Comparison of ENCODE assay signal across 10 cellular contexts in genomic region chr17:6279659-6280058, GRCh38.
A peak's percentile ranks its signal among the peaks of the same experiment; 100 is the strongest.
DNase-seq lines count a peak whose midpoint lies in the region; ATAC-seq and TF ChIP-seq lines count a peak whose summit lies in the region.
"Had no signal": no experiment of that assay in that cellular context is flagged by ENCODE, and none has a peak within 500 bp of the region (broad histone marks: within the 10 kb centered on the region; RNA-seq: fewer than 3 reads in every experiment).

No MANE protein-coding gene starts in this region.

- H2AFZ ChIP-seq in HCT116 (ENCODE audit: low read depth, low read length, poor library complexity, severe bottlenecking): no peak overlapping the region
- H2AFZ ChIP-seq in hepatocyte: no peak overlapping the region

- H3K36me3 Mint-ChIP-seq in naive thymus-derived CD4-positive, alpha-beta T cell: peaks cover 0 to 3% (median 0%) of the 10 kb centered on the region in 5 donors

- H3K79me2 ChIP-seq in HCT116 (ENCODE audit: insufficient read depth, low read length) (no peaks in the 10 kb centered on the region), hepatocyte (no peaks in the 10 kb centered on the region)

- intact Hi-C loops in HCT116 (cut with micrococcal nuclease): loop anchor here (1.0 to 10.0 kb wide), 3 partner anchors 134 to 687 kb away; no protein-coding TSS in a partner anchor
- intact Hi-C loops in naive thymus-derived CD4-positive, alpha-beta T cell (cut with micrococcal nuclease): no loop called here

- CTCF ChIA-PET in HCT116 (lab: Charles Lee): interaction anchor here (0.6 to 0.8 kb wide), 3 partner anchors 486 to 904 kb away, joined by 3 to 4 read pairs (median 4); no protein-coding TSS in a partner anchor
- CTCF ChIA-PET in naive thymus-derived CD4-positive, alpha-beta T cell (lab: Charles Lee): no interaction called here

- H3K4me1 Mint-ChIP-seq in naive thymus-derived CD4-positive, alpha-beta T cell: no peaks in the 10 kb centered on the region

- no peak overlapping the region for H3K9ac ChIP-seq in HCT116 (ENCODE audit: low read length)

- in situ Hi-C loops in ACHN (cut with HindIII; ENCODE audit: low pct_ligation_motif_present, low pct_unique_long_range_greater_than_20kb, low sequenced_read_pairs): no loop called here

- POLR2A ChIA-PET in HCT116 (lab: Charles Lee): no interaction called here
- POLR2A ChIA-PET in naive thymus-derived CD4-positive, alpha-beta T cell (lab: Charles Lee): no interaction called here

- H3K4me3 ChIP-seq in HCT116 (replicated peaks in 1 of 2; ENCODE audit: low read depth in 1 of 2, low read length in 2 of 2): no peak overlapping the region
- no peak overlapping the region for H3K4me3 ChIP-seq in hepatocyte
- H3K4me3 ChIP-seq in naive thymus-derived CD4-positive, alpha-beta T cell (ENCODE audit: low read length): no peak overlapping the region
- H3K4me3 ChIP-seq: SK-N-MC had no signal

- no peak overlapping the region for H3K27ac Mint-ChIP-seq in naive thymus-derived CD4-positive, alpha-beta T cell
- H3K27ac Mint-ChIP-seq: activated T-helper 2 cell treated with anti-CD3 and anti-CD28 coated beads, Interferon-gamma antibody, Interleukin-2, Interleukin-4, amounts not matched to agents 10 μg/mL and 5 μg/mL and 100 μg/mL, durations not matched to agents 14 hours and 24 hours and 36 hours had no signal

- peaks cover 4 to 45% (median 13%) of the 10 kb centered on the region in 5 donors for H3K27me3 Mint-ChIP-seq in naive thymus-derived CD4-positive, alpha-beta T cell

- no TSS peak for BruUV-seq in HCT116 (replicated peaks; lab: Mats Ljungman, UMichigan)

- H3K4me1 ChIP-seq in HCT116 (ENCODE audit: control insufficient read depth in 1 of 2, insufficient read depth in 2 of 2, low read length in 2 of 2) (no peaks in the 10 kb centered on the region), hepatocyte (ENCODE audit: insufficient read depth) (no peaks in the 10 kb centered on the region)
- H3K4me1 ChIP-seq in naive thymus-derived CD4-positive, alpha-beta T cell (ENCODE audit: control insufficient read depth in 2 of 2, insufficient read depth in 2 of 2, low read length in 2 of 2): no peaks in the 10 kb centered on the region

- peaks cover 0 to 2% (median 0%) of the 10 kb centered on the region in 11 donors for H3K9me3 Mint-ChIP-seq in naive thymus-derived CD4-positive, alpha-beta T cell
- H3K9me3 Mint-ChIP-seq: activated T-helper 2 cell treated with anti-CD3 and anti-CD28 coated beads, Interferon-gamma antibody, Interleukin-2, Interleukin-4, amounts not matched to agents 10 μg/mL and 5 μg/mL and 100 μg/mL, durations not matched to agents 14 hours and 24 hours and 36 hours had no signal

- H3K4me3 Mint-ChIP-seq in naive thymus-derived CD4-positive, alpha-beta T cell: no peak overlapping the region

- TF ChIP-seq POLR2A in HCT116 (IDR thresholded peaks at IDR 0.05; ENCODE audit: borderline replicate concordance, extremely low read depth, insufficient read depth, insufficient read length): no peak

- H3K9me3 ChIP-seq in HCT116 (ENCODE audit: control insufficient read depth in 1 of 2, insufficient read depth in 1 of 2, low read depth in 1 of 2, low read length in 2 of 2): no peaks in the 10 kb centered on the region
- H3K9me3 ChIP-seq in hepatocyte (ENCODE audit: low read depth): no peaks in the 10 kb centered on the region
- no peaks in the 10 kb centered on the region for H3K9me3 ChIP-seq in naive thymus-derived CD4-positive, alpha-beta T cell (ENCODE audit: control insufficient read depth in 2 of 3, low read length in 3 of 3)

- H3K36me3 ChIP-seq in HCT116 (ENCODE audit: control insufficient read depth in 1 of 2, insufficient read depth in 2 of 2, low read length in 2 of 2): no peaks in the 10 kb centered on the region
- no peaks in the 10 kb centered on the region for H3K36me3 ChIP-seq in hepatocyte (replicated peaks; ENCODE audit: insufficient read depth, low read depth)
- H3K36me3 ChIP-seq in naive thymus-derived CD4-positive, alpha-beta T cell (ENCODE audit: control insufficient read depth in 2 of 3, insufficient read depth in 3 of 3, low read length in 3 of 3): no peaks in the 10 kb centered on the region

- DNase-seq in ACHN (peak; percentile 53), HCT116 (ENCODE audit: low read depth, low spot score) (peak; percentile 56), NCI-H82 treated with DMSO at 0.1 percent for 48 hours (lab: John Stamatoyannopoulos, UW; ENCODE audit: unreplicated experiment) (peak; percentile 29), hepatocyte (ENCODE audit: low spot score) (peak; percentile 73)
- DNase-seq in naive thymus-derived CD4-positive, alpha-beta T cell: no peak
- DNase-seq in activated CD8-positive, alpha-beta memory T cell treated with anti-CD3 and anti-CD28 coated beads for 24 hours: no peak

- ATAC-seq in HCT116 (peak; percentile 88), GM18909 (IDR thresholded peaks at IDR 0.05; ENCODE audit: poor library complexity, unreplicated experiment) (no peak), GM18858 (IDR thresholded peaks at IDR 0.05; ENCODE audit: unreplicated experiment) (no peak)
- ATAC-seq in naive thymus-derived CD4-positive, alpha-beta T cell: no peak

- H4K20me1 ChIP-seq in HCT116 (ENCODE audit: insufficient read depth) (no peaks in the 10 kb centered on the region), hepatocyte (ENCODE audit: insufficient read depth, poor library complexity, severe bottlenecking) (no peaks in the 10 kb centered on the region)

- H3K27ac ChIP-seq in HCT116 (ENCODE audit: low read depth, low read length) (no peak overlapping the region), hepatocyte (no peak overlapping the region)
- no peak overlapping the region for H3K27ac ChIP-seq in naive thymus-derived CD4-positive, alpha-beta T cell (ENCODE audit: low read depth, low read length)
- H3K27ac ChIP-seq: SK-N-MC had no signal

- RAD21 ChIA-PET in HCT116 (lab: Charles Lee; ENCODE audit: low non-redundant PET in 1 of 2, low total read pairs in 2 of 2, uncharacterized antibody in 2 of 2, unreplicated experiment in 2 of 2): interaction anchor here in 1 of 2 experiments (0.7 kb wide), 2 partner anchors 486 to 683 kb away, joined by 3 to 5 read pairs; no protein-coding TSS in a partner anchor

- H3K4me2 ChIP-seq in HCT116 (ENCODE audit: low read length) (no peak overlapping the region), hepatocyte (no peak overlapping the region)

- H3K27me3 ChIP-seq in HCT116 (ENCODE audit: insufficient read depth, low read length) (0 out of 2 replicates have a peak, but pooled peaks cover 20% of the 10 kb centered on the region), hepatocyte (peaks cover 4% of the 10 kb centered on the region)
- H3K27me3 ChIP-seq in naive thymus-derived CD4-positive, alpha-beta T cell (ENCODE audit: control insufficient read depth in 2 of 2, insufficient read depth in 2 of 2, low read length in 2 of 2): no peaks in the 10 kb centered on the region

- TF ChIP-seq CTCF in HCT116 (IDR thresholded peaks at IDR 0.05 in 2 of 3, conservative IDR thresholded peaks at IDR 0.05 in 1 of 3; ENCODE audit: borderline replicate concordance in 1 of 3, insufficient read depth in 1 of 3, low read depth in 2 of 3, low read length in 2 of 3): peak; percentile 60 to 98 (median 69)
- TF ChIP-seq CTCF in hepatocyte (IDR thresholded peaks at IDR 0.05; ENCODE audit: poor library complexity): peak; percentile 53

- 11% methylated on average over 7 of the region's 7 CpGs for WGBS in hepatocyte (ENCODE audit: low lambda C conversion rate, missing lambda C conversion rate)

- peak; percentile 88 for TF ChIP-seq RAD21 in HCT116 (IDR thresholded peaks at IDR 0.05; ENCODE audit: low read depth)

- no peaks in the 10 kb centered on the region for H3K9me2 ChIP-seq in HCT116 (ENCODE audit: insufficient read depth)
- no peaks in the 10 kb centered on the region for H3K9me2 ChIP-seq in hepatocyte (replicated peaks; ENCODE audit: insufficient read depth)

TF ChIP-seq in HCT116, 20 proteins besides CTCF, POLR2A, EP300 and RAD21:
- TF ChIP-seq CBX3 (IDR thresholded peaks at IDR 0.05; ENCODE audit: low read depth): 0 out of 2 replicates have a peak, but pooled peaks have one; percentile 25
- no peak for TF ChIP-seq ELF1 (IDR thresholded peaks at IDR 0.05; ENCODE audit: borderline replicate concordance, low read depth)

Comparison
In these comparisons a context has a peak if more than half of its experiments do, and no peak if none do; other contexts are left out.
1. DNase-seq: peak in ACHN (single experiment), HCT116 (single experiment), NCI-H82 treated with DMSO at 0.1 percent for 48 hours (single experiment) and hepatocyte (single experiment); none in naive thymus-derived CD4-positive, alpha-beta T cell (0 of 9) and activated CD8-positive, alpha-beta memory T cell treated with anti-CD3 and anti-CD28 coated beads for 24 hours (single experiment).